In genomic region chr18:71168576-71169145, GRCh38 we compare ENCODE assay signal across 18 cellular contexts.
DNase-seq lines count a peak whose midpoint lies in the region; ATAC-seq, FAIRE-seq and TF ChIP-seq lines count a peak whose summit lies in the region.
"Had no signal": no experiment of that assay in that cellular context is flagged by ENCODE, and none has a peak within 500 bp of the region (broad histone marks: within the 10 kb centered on the region; RNA-seq: fewer than 3 reads in every experiment).

No MANE protein-coding gene starts in this region.

- H4K20me1 ChIP-seq in endothelial cell of umbilical vein (replicated peaks; ENCODE audit: control insufficient read depth, extremely low read depth, insufficient read depth, low read length): no peaks in the 10 kb centered on the region

- POLR2A ChIA-PET in endothelial cell of umbilical vein (lab: Charles Lee): no interaction called here

- H3K27ac ChIP-seq in endothelial cell of umbilical vein (ENCODE audit: insufficient read depth, low read depth, low read length): no peak overlapping the region
- H3K27ac ChIP-seq: SK-N-MC had no signal

- no peaks in the 10 kb centered on the region for H3K9me1 ChIP-seq in endothelial cell of umbilical vein (replicated peaks; ENCODE audit: control insufficient read depth, extremely low read depth, insufficient read depth, low read length)

- intact Hi-C loops in endothelial cell of umbilical vein (cut with micrococcal nuclease): no loop called here
- intact Hi-C loops in activated T-helper 2 cell treated with anti-CD3 and anti-CD28 coated beads, Interferon-gamma antibody, Interleukin-2, Interleukin-4, amounts not matched to agents 10 μg/mL and 5 μg/mL and 100 μg/mL, durations not matched to agents 14 hours and 24 hours and 36 hours (cut with micrococcal nuclease): no loop called here

- H3K9me3 ChIP-seq in endothelial cell of umbilical vein (replicated peaks; ENCODE audit: control insufficient read depth, insufficient read depth, low read length): no peaks in the 10 kb centered on the region
- H3K9me3 ChIP-seq: HAP-1 had no signal

- BruUV-seq in endothelial cell of umbilical vein (replicated peaks; lab: Mats Ljungman, UMichigan): no TSS peak

- no peak for TF ChIP-seq CTCF in endothelial cell of umbilical vein (IDR thresholded peaks at IDR 0.05; ENCODE audit: extremely low read depth in 1 of 2, insufficient read depth in 1 of 2, low read depth in 1 of 2, low read length in 2 of 2)
- TF ChIP-seq CTCF in retinal pigment epithelial cell (conservative IDR thresholded peaks at IDR 0.05; ENCODE audit: low read depth, low read length): no peak

- H3K79me2 ChIP-seq in endothelial cell of umbilical vein (ENCODE audit: control insufficient read depth, insufficient read depth, low read length): no peaks in the 10 kb centered on the region

- in situ Hi-C loops in KBM-7 (cut with MboI; ENCODE audit: low pct_unique_long_range_greater_than_20kb, low sequenced_read_pairs): no loop called here

- no peaks in the 10 kb centered on the region for H3K27me3 Mint-ChIP-seq in activated T-helper 2 cell treated with anti-CD3 and anti-CD28 coated beads, Interferon-gamma antibody, Interleukin-2, Interleukin-4, amounts not matched to agents 10 μg/mL and 5 μg/mL and 100 μg/mL, durations not matched to agents 14 hours and 24 hours and 36 hours (ENCODE audit: low read depth)
- H3K27me3 Mint-ChIP-seq: B cell had no signal

- H3K4me1 ChIP-seq in endothelial cell of umbilical vein (ENCODE audit: control insufficient read depth, extremely low read depth, insufficient read depth, low read length): peaks cover 6% of the 10 kb centered on the region
- H3K4me1 ChIP-seq: HAP-1 had no signal

- CTCF ChIA-PET in endothelial cell of umbilical vein (lab: Charles Lee): interaction anchor here (0.8 kb wide), 1 partner anchor 236 kb away, joined by 4 read pairs; no protein-coding TSS in a partner anchor

- H3K4me2 ChIP-seq in endothelial cell of umbilical vein (ENCODE audit: insufficient read depth, low read length): peak overlapping the region; percentile 72

- peak overlapping the region; percentile 67 for H2AFZ ChIP-seq in endothelial cell of umbilical vein (ENCODE audit: low read depth, low read length)

- dilution Hi-C loops in endothelial cell of umbilical vein (cut with MboI; ENCODE audit: extremely low pct_ligation_motif_present, low sequenced_read_pairs): no loop called here

- H3K27me3 ChIP-seq in endothelial cell of umbilical vein (ENCODE audit: control insufficient read depth in 2 of 2, insufficient read depth in 2 of 2, low read length in 2 of 2): no peaks in the 10 kb centered on the region

- H3K36me3 Mint-ChIP-seq in activated T-helper 2 cell treated with anti-CD3 and anti-CD28 coated beads, Interferon-gamma antibody, Interleukin-2, Interleukin-4, amounts not matched to agents 10 μg/mL and 5 μg/mL and 100 μg/mL, durations not matched to agents 14 hours and 24 hours and 36 hours (ENCODE audit: low read depth): no peaks in the 10 kb centered on the region
- H3K36me3 Mint-ChIP-seq: CD4-positive, alpha-beta memory T cell had no signal

- ATAC-seq in HG02759 (IDR thresholded peaks at IDR 0.05; ENCODE audit: unreplicated experiment): no peak
- ATAC-seq: PC-3 had no signal

- no peaks in the 10 kb centered on the region for H3K9me3 Mint-ChIP-seq in activated T-helper 2 cell treated with anti-CD3 and anti-CD28 coated beads, Interferon-gamma antibody, Interleukin-2, Interleukin-4, amounts not matched to agents 10 μg/mL and 5 μg/mL and 100 μg/mL, durations not matched to agents 14 hours and 24 hours and 36 hours

- H3K4me3 ChIP-seq in endothelial cell of umbilical vein (replicated peaks in 1 of 3; ENCODE audit: insufficient read depth in 1 of 3, low read depth in 1 of 3, low read length in 3 of 3): peak overlapping the region in 1 of 3 experiments; percentile 29
- H3K4me3 ChIP-seq in retinal pigment epithelial cell (ENCODE audit: low read length): peak overlapping the region; percentile 36
- H3K4me3 ChIP-seq: HAP-1, SK-N-MC had no signal

- no peak for FAIRE-seq in endothelial cell of umbilical vein (lab: Jason Lieb, UNC)

- no peak overlapping the region for H3K4me3 Mint-ChIP-seq in activated T-helper 2 cell treated with anti-CD3 and anti-CD28 coated beads, Interferon-gamma antibody, Interleukin-2, Interleukin-4, amounts not matched to agents 10 μg/mL and 5 μg/mL and 100 μg/mL, durations not matched to agents 14 hours and 24 hours and 36 hours (ENCODE audit: low read depth)
- H3K4me3 Mint-ChIP-seq: B cell; CD4-positive, alpha-beta memory T cell had no signal

- no peaks in the 10 kb centered on the region for H3K4me1 Mint-ChIP-seq in activated T-helper 2 cell treated with anti-CD3 and anti-CD28 coated beads, Interferon-gamma antibody, Interleukin-2, Interleukin-4, amounts not matched to agents 10 μg/mL and 5 μg/mL and 100 μg/mL, durations not matched to agents 14 hours and 24 hours and 36 hours (ENCODE audit: low read depth)
- H3K4me1 Mint-ChIP-seq: B cell; CD4-positive, alpha-beta memory T cell had no signal

- no peak for TF ChIP-seq POLR2A in endothelial cell of umbilical vein (IDR thresholded peaks at IDR 0.05; ENCODE audit: low read depth, low read length)

- no peak overlapping the region for H3K27ac Mint-ChIP-seq in activated T-helper 2 cell treated with anti-CD3 and anti-CD28 coated beads, Interferon-gamma antibody, Interleukin-2, Interleukin-4, amounts not matched to agents 10 μg/mL and 5 μg/mL and 100 μg/mL, durations not matched to agents 14 hours and 24 hours and 36 hours
- H3K27ac Mint-ChIP-seq: B cell; CD4-positive, alpha-beta memory T cell had no signal

- DNase-seq in KBM-7 (peak; percentile 45), RPMI7951 (ENCODE audit: low read depth) (peak; percentile 1), endothelial cell of umbilical vein (ENCODE audit: low read depth, low spot score) (peak; percentile 59), retinal pigment epithelial cell (ENCODE audit: low read depth) (peak; percentile 52), NCI-H446 (lab: John Stamatoyannopoulos, UW) (no peak)
- DNase-seq in activated T-helper 2 cell treated with anti-CD3 and anti-CD28 coated beads, Interferon-gamma antibody, Interleukin-2, Interleukin-4, amounts not matched to agents 10 μg/mL and 5 μg/mL and 100 μg/mL, durations not matched to agents 14 hours and 24 hours and 36 hours (ENCODE audit: low spot score): no peak
- DNase-seq: CD4-positive, alpha-beta memory T cell; IMR-90; Kasumi-1; NCI-H1105 treated with DMSO at 0.1 percent for 48 hours; NCI-H1694 treated with DMSO at 0.1 percent for 48 hours; NCI-H2107; NCI-H774; PC-3 had no signal

- peak overlapping the region; percentile 20 for H3K9ac ChIP-seq in endothelial cell of umbilical vein (replicated peaks; ENCODE audit: extremely low read depth, insufficient read depth, low read length)

- H3K36me3 ChIP-seq in endothelial cell of umbilical vein (ENCODE audit: control insufficient read depth in 2 of 2, extremely low read depth in 1 of 2, insufficient read depth in 2 of 2, low read length in 2 of 2): no peaks in the 10 kb centered on the region
- H3K36me3 ChIP-seq: HAP-1 had no signal

TF ChIP-seq in endothelial cell of umbilical vein, 7 proteins besides CTCF, POLR2A, EP300 and RAD21:
- TF ChIP-seq GATA2 (IDR thresholded peaks at IDR 0.05; ENCODE audit: insufficient read depth, insufficient read length, low read depth, low read length) (no peak), POLR2AphosphoS5 (IDR thresholded peaks at IDR 0.05; ENCODE audit: insufficient read depth, low read depth, low read length) (no peak), EZH2 (IDR thresholded peaks at IDR 0.05; ENCODE audit: borderline replicate concordance, low read depth, low read length, severe bottlenecking) (no peak), MYC (IDR thresholded peaks at IDR 0.05; ENCODE audit: low read depth, low read length) (no peak), FOS (IDR thresholded peaks at IDR 0.05; ENCODE audit: borderline replicate concordance, insufficient read depth, low read length) (no peak), MAX (IDR thresholded peaks at IDR 0.05; ENCODE audit: insufficient read depth, insufficient read length) (no peak), JUN (IDR thresholded peaks at IDR 0.05; ENCODE audit: borderline replicate concordance, insufficient read depth, insufficient read length, low read depth) (no peak)

Comparison
In these comparisons a context has a peak if more than half of its experiments do, and no peak if none do; other contexts are left out.
1. DNase-seq: peak in KBM-7 (single experiment), RPMI7951 (single experiment), endothelial cell of umbilical vein (single experiment) and retinal pigment epithelial cell (single experiment); none in activated T-helper 2 cell treated with anti-CD3 and anti-CD28 coated beads, Interferon-gamma antibody, Interleukin-2, Interleukin-4, amounts not matched to agents 10 μg/mL and 5 μg/mL and 100 μg/mL, durations not matched to agents 14 hours and 24 hours and 36 hours (single experiment) and NCI-H446 (0 of 2).